31 cellular contexts compared by ENCODE assay signal in genomic region chr9:71071633-71072032, GRCh38. TPM values are rescaled to one million over a fixed set of nuclear protein-coding genes. Genes with fewer than 3 reads are reported as not detected.
"Had no signal": no experiment of that assay in that cellular context is flagged by ENCODE, and none has a peak within 500 bp of the region (broad histone marks: within the 10 kb centered on the region; RNA-seq: fewer than 3 reads in every experiment).

No MANE protein-coding gene starts in this region.

- H3K27me3 ChIP-seq: adrenal gland, ascending aorta, body of pancreas, brain microvascular endothelial cell, breast epithelium, cardiac muscle cell had no signal

- H3K4me3 ChIP-seq: adrenal gland, ascending aorta, body of pancreas, breast epithelium, cardiac muscle cell had no signal

- H3K9me3 ChIP-seq: adrenal gland, ascending aorta, body of pancreas, breast epithelium had no signal

- H3K36me3 ChIP-seq: adrenal gland, ascending aorta, brain microvascular endothelial cell, breast epithelium, cardiac muscle cell had no signal

- DNase-seq: activated effector memory CD4-positive, alpha-beta T cell treated with anti-CD3 and anti-CD28 coated beads, Interleukin-2, amount 50 U/mL, for 16 hours; activated effector memory CD4-positive, alpha-beta T cell treated with Interleukin-2 at 50 U/mL for 16 hours; activated gamma-delta T cell; activated gamma-delta T cell treated with Interleukin-2 at 50 U/mL for 16 hours; activated naive CD4-positive, alpha-beta T cell; activated naive CD4-positive, alpha-beta T cell treated with anti-CD3 and anti-CD28 coated beads for 36 hours; activated naive CD4-positive, alpha-beta T cell treated with anti-CD3 and anti-CD28 coated beads, Interleukin-2, amount 10 ng/mL, durations not matched to agents 7 days and 5 days; activated naive CD4-positive, alpha-beta T cell treated with anti-CD3 and anti-CD28 coated beads, Interleukin-2, amount 50 U/mL, for 16 hours; activated naive CD4-positive, alpha-beta T cell treated with Interleukin-2 at 50 U/mL for 16 hours; activated naive CD8-positive, alpha-beta T cell treated with anti-CD3 and anti-CD28 coated beads for 36 hours; activated naive CD8-positive, alpha-beta T cell treated with anti-CD3 and anti-CD28 coated beads, Interleukin-2, amount 10 ng/mL, durations not matched to agents 7 days and 5 days; activated naive CD8-positive, alpha-beta T cell treated with anti-CD3 and anti-CD28 coated beads, Interleukin-2, amount 50 U/mL, for 24 hours; activated T-cell treated with anti-CD3 and anti-CD28 coated beads, Interleukin-2, amount 50 U/mL, for 24 hours; activated T-cell treated with anti-CD3 and anti-CD28 coated beads, Interleukin-2, amount 50 U/mL, for 4 hours; activated T-cell treated with anti-CD3 and anti-CD28 coated beads, Interleukin-2, amount 50 U/mL, for 48 hours; activated T-cell treated with anti-CD3 and anti-CD28 coated beads, Interleukin-2, amount 50 U/mL, for 72 hours; adrenal gland; amniotic stem cell; amygdala; anterior cingulate cortex; aorta; body of pancreas; brain microvascular endothelial cell; caudate nucleus; central memory CD4-positive, alpha-beta T cell; cerebellar nuclear complex had no signal

- H3K4me1 ChIP-seq: adrenal gland, ascending aorta, body of pancreas, breast epithelium had no signal

- H3K27ac ChIP-seq: adrenal gland, ascending aorta, body of pancreas, brain microvascular endothelial cell, breast epithelium, cardiac muscle cell had no signal

- ATAC-seq: activated naive CD4-positive, alpha-beta T cell treated with anti-CD3 and anti-CD28 coated beads, Interleukin-2, amount 50 U/mL, for 72 hours; activated naive CD8-positive, alpha-beta T cell treated with anti-CD3 and anti-CD28 coated beads, Interleukin-2, amount 50 U/mL, for 24 hours; activated T-cell treated with anti-CD3 and anti-CD28 coated beads, Interleukin-2, amount 50 U/mL, for 4 hours; activated T-cell treated with anti-CD3 and anti-CD28 coated beads, Interleukin-2, amount 50 U/mL, for 72 hours; activated T-helper 17 cell treated with anti-CD3 and anti-CD28 coated beads, Interleukin-2, amount 50 U/mL, for 72 hours; body of pancreas had no signal

RNA-seq across cellular contexts. Expression of gene TRPM3, which starts 49.8 kb away (rescaled TPM):
- polyA plus RNA-seq: cardiac muscle cell had no signal
